17 cellular contexts compared by ENCODE assay signal in genomic region chr9:994005-994404, GRCh38. TPM values are rescaled to one million over a fixed set of nuclear protein-coding genes. Genes with fewer than 3 reads are reported as not detected.
DNase-seq lines count a peak whose midpoint lies in the region; ATAC-seq and TF ChIP-seq lines count a peak whose summit lies in the region.
"Had no signal": no experiment of that assay in that cellular context is flagged by ENCODE, and none has a peak within 500 bp of the region (broad histone marks: within the 10 kb centered on the region; RNA-seq: fewer than 3 reads in every experiment).

No MANE protein-coding gene starts in this region.

- no peaks in the 10 kb centered on the region for H4K20me1 ChIP-seq in OCI-LY7 (ENCODE audit: insufficient read depth, low read length)

- no peaks in the 10 kb centered on the region for H3K36me3 ChIP-seq in OCI-LY7 (ENCODE audit: insufficient read depth, low read length)

- intact Hi-C loops in OCI-LY7 (cut with micrococcal nuclease; ENCODE audit: unreplicated experiment) = no loop called here
- intact Hi-C loops in left cardiac atrium (cut with DNase I) = no loop called here
- intact Hi-C loops in sciatic nerve (cut with DNase I) = no loop called here
- intact Hi-C loops in Right ventricle myocardium superior (cut with DNase I) = no loop called here

- no peak overlapping the region for H3K27ac ChIP-seq in OCI-LY7 (ENCODE audit: low read depth, low read length, poor library complexity, severe bottlenecking)

- BruUV-seq in OCI-LY7 (replicated peaks; lab: Mats Ljungman, UMichigan) = no TSS peak

- no peak overlapping the region for H3K4me2 ChIP-seq in OCI-LY7 (ENCODE audit: low read length)

- no peak overlapping the region for H3K4me3 ChIP-seq in GM12864 (ENCODE audit: low read depth, low read length)
- no peak overlapping the region for H3K4me3 ChIP-seq in OCI-LY7 (ENCODE audit: low read depth, low read length, poor library complexity, severe bottlenecking)

- CTCF ChIA-PET in OCI-LY7 (lab: Charles Lee; ENCODE audit: unreplicated experiment) = no interaction called here

- peaks cover 6% of the 10 kb centered on the region for H3K9me3 ChIP-seq in OCI-LY7 (ENCODE audit: low read length)

- H3K4me1 ChIP-seq in OCI-LY7 (ENCODE audit: insufficient read depth, low read length, poor library complexity, severe bottlenecking) = no peaks in the 10 kb centered on the region

- H3K79me2 ChIP-seq in OCI-LY7 (ENCODE audit: insufficient read depth, low read depth, low read length) = no peaks in the 10 kb centered on the region

- H3K9me2 ChIP-seq in OCI-LY7 (ENCODE audit: insufficient read depth, low read length) = no peaks in the 10 kb centered on the region

- peak; percentile 82 for ATAC-seq in GM19395 (IDR thresholded peaks at IDR 0.05; ENCODE audit: unreplicated experiment)
- peak; percentile 71 for ATAC-seq in HG03175 (IDR thresholded peaks at IDR 0.05; ENCODE audit: unreplicated experiment)
- no peak for ATAC-seq in left cardiac atrium
- ATAC-seq in HG03571 (IDR thresholded peaks at IDR 0.05; ENCODE audit: unreplicated experiment) = no peak
- no peak for ATAC-seq in sciatic nerve
- no peak for ATAC-seq in Right ventricle myocardium superior (ENCODE audit: poor library complexity)
- ATAC-seq: esophagus mucosa had no signal

- DNase-seq in GM12864 (ENCODE audit: low read depth) (peak; percentile 15), OCI-LY7 (ENCODE audit: low spot score) (peak; percentile 40), left cardiac atrium (no peak), sciatic nerve (ENCODE audit: low spot score) (no peak), Right ventricle myocardium superior (no peak)
- DNase-seq: activated CD4-positive, alpha-beta T cell treated with anti-CD3 and anti-CD28 coated beads for 4 hours; activated effector memory CD4-positive, alpha-beta T cell treated with anti-CD3 and anti-CD28 coated beads, Interleukin-2, amount 50 U/mL, for 16 hours; AML-193; caudate nucleus; HFFc6; mesendoderm; NCI-H748 treated with DMSO at 0.1 percent for 48 hours; stimulated activated CD8-positive, alpha-beta memory T cell treated with anti-CD3 and anti-CD28 coated beads, Interleukin-4, amount 100 ng/mL, for 48 hours had no signal

- H2AFZ ChIP-seq in OCI-LY7 (ENCODE audit: low read length) = no peak overlapping the region

- POLR2A ChIA-PET in OCI-LY7 (lab: Charles Lee) = interaction anchor here (0.7 kb wide), 1 partner anchor 208 kb away, joined by 3 read pairs; no protein-coding TSS in a partner anchor

- no peak for TF ChIP-seq CTCF in GM12864 (IDR thresholded peaks at IDR 0.05; ENCODE audit: low read depth, low read length, missing control alignments)
- no peak for TF ChIP-seq CTCF in OCI-LY7 (conservative IDR thresholded peaks at IDR 0.05; ENCODE audit: low read length)

RNA-seq across cellular contexts. Expression of gene DMRT3, which starts 17.6 kb away (rescaled TPM):
- not detected in 2 replicates for total RNA-seq in OCI-LY7 (2014; rRNA removed; shearing (Covaris generic))
- total RNA-seq in OCI-LY7 (2022) (not detected in 2 replicates), left cardiac atrium (not detected), sciatic nerve (0.40 TPM), Right ventricle myocardium superior (not detected)
- total RNA-seq: esophagus mucosa, HFFc6 had no signal

RNA-seq across cellular contexts. Expression of gene DMRT2, which starts 56.2 kb away (rescaled TPM):
- 12.2 and 14.7 TPM in 2 replicates for total RNA-seq in OCI-LY7 (2014; rRNA removed; shearing (Covaris generic))
- 18.9 and 22.5 TPM in 2 replicates for total RNA-seq in OCI-LY7 (2022)
- total RNA-seq in left cardiac atrium = under 1 TPM in 1 of 2 donors, not detected in 1; 0.68 TPM
- 2.4 TPM for total RNA-seq in sciatic nerve
- total RNA-seq in Right ventricle myocardium superior = not detected
- total RNA-seq: HFFc6 had no signal

Comparison
In these comparisons a context has a peak if more than half of its experiments do, and no peak if none do; other contexts are left out.
1. DNase-seq: peak in GM12864 (single experiment) and OCI-LY7 (single experiment); none in left cardiac atrium (single experiment), sciatic nerve (single experiment) and Right ventricle myocardium superior (single experiment).
2. ATAC-seq: peak in GM19395 (single experiment) and HG03175 (single experiment); none in left cardiac atrium (0 of 2), HG03571 (single experiment), sciatic nerve (single experiment) and Right ventricle myocardium superior (single experiment).